In the genomic region with DNA sequence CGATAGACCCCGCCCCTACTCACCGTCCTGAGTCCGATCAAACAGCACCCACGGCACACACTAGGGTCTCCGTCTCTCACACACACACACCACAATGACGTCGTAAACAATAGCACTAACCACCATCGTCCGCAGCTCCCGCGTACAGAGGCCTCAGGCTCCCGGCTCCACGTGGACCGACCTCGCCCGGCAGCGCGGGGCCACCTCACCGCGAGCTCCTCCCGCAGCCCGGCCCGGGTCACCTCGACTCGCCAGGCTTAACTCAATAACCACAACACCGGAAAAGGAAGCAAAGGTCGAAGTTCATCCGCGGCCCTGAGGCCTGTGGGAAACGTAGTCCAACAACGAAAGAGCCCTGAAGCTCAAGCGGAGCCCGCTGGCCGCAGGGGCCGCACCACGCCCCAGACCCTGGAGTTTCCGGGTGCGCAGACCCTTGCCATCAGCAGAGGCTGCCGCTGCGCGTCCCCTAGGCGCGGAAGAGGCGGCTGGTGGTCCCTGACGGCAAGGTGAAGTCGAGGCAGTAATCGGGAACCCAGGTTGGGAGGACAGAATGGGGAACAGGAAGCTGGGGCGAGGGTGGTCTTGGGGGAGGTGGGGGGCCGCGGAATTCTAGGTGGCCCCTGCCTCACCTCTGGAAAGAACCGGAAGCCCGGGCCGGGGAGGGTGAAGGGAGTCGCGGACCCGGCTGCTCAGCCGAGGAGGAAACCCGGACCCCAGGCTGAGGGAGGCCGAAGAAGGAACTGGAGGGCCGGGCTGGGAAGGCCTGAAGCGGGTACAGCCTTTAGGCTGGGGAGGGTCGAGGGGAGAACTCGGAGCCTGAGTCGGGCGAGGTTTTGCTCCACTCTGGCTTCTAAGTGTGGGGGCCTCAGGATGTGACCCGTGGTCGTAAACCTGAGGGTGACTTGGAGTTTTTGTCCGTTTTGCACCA, we compare ENCODE assay signal across 8 cellular contexts.
DNase-seq lines count a peak whose midpoint lies in the region; ATAC-seq, FAIRE-seq and TF ChIP-seq lines count a peak whose summit lies in the region.

A gene (minus strand): TSS at position 273 of the 928 bp plus-strand sequence. CDS start 946 bp downstream, outside the sequence.

- peak; percentile 77 for DNase-seq in GM18507 (ENCODE audit: extremely low spot score, insufficient read length, low read depth)
- peak; percentile 82 for DNase-seq in NCI-H2029 treated with DMSO at 0.1 percent for 48 hours (lab: John Stamatoyannopoulos, UW)
- peak; percentile 79 for DNase-seq in T-helper 22 cell (ENCODE audit: low read depth)
- peak; percentile 95 for DNase-seq in astrocyte of the hippocampus (ENCODE audit: low read depth, low spot score)
- peak; percentile 32 to 95 (median 82) for DNase-seq in hypothalamus (lab: John Stamatoyannopoulos, UW)
- peak; percentile 75 for DNase-seq in retinal pigment epithelial cell (ENCODE audit: low read depth)
- no peak for DNase-seq in cortex of kidney (lab: John Stamatoyannopoulos, UW)

- peak within 1 kb of the TSS; percentile 98 for H3K4me3 ChIP-seq in retinal pigment epithelial cell (ENCODE audit: low read length)

- TF ChIP-seq CTCF in retinal pigment epithelial cell (conservative IDR thresholded peaks at IDR 0.05; ENCODE audit: low read depth, low read length), result no peak

- peak; percentile 94 for FAIRE-seq in GM18507 (lab: Jason Lieb, UNC)

- ATAC-seq in HG02981 (IDR thresholded peaks at IDR 0.05; ENCODE audit: unreplicated experiment), result peak; percentile 80
